23 cellular contexts compared by ENCODE assay signal in genomic region chr13:84655677-84656076, GRCh38.
DNase-seq lines count a peak whose midpoint lies in the region; ATAC-seq and TF ChIP-seq lines count a peak whose summit lies in the region.
"Had no signal": no experiment of that assay in that cellular context is flagged by ENCODE, and none has a peak within 500 bp of the region (broad histone marks: within the 10 kb centered on the region; RNA-seq: fewer than 3 reads in every experiment).

No MANE protein-coding gene starts in this region.

- no peak overlapping the region; the same call in 1 of the 2 replicates for H3K4me3 ChIP-seq in GM23338
- no peak overlapping the region for H3K4me3 ChIP-seq in brain microvascular endothelial cell (ENCODE audit: low read depth, low read length)
- no peak overlapping the region for H3K4me3 ChIP-seq in coronary artery
- H3K4me3 ChIP-seq: gastroesophageal sphincter, MG63, spleen had no signal

- no peak overlapping the region for H2AFZ ChIP-seq in GM23338

- no peak for ATAC-seq in GM23338
- ATAC-seq: gastroesophageal sphincter; stimulated activated naive CD8-positive, alpha-beta T cell treated with anti-CD3 and anti-CD28 coated beads, Interleukin-15, Interleukin-2, amounts not matched to agents 100 U/mL and 50 U/mL, for 24 hours had no signal

- H3K4me1 Mint-ChIP-seq in GM23338 = peaks cover 31% of the 10 kb centered on the region
- no peaks in the 10 kb centered on the region for H3K4me1 Mint-ChIP-seq in T-helper 2 cell treated with Interferon-gamma antibody and Interleukin-4, amounts not matched to agents 5 μg/mL and 100 μg/mL, for 36 hours (ENCODE audit: low read depth)
- H3K4me1 Mint-ChIP-seq: activated CD4-positive, alpha-beta memory T cell treated with anti-CD3 and anti-CD28 coated beads, Interleukin-2, amount 10 ng/mL, durations not matched to agents 7 days and 5 days; CD4-positive, CD25-positive, alpha-beta regulatory T cell; central memory CD8-positive, alpha-beta T cell had no signal

- peaks cover 5% of the 10 kb centered on the region; the same call in 1 of the 2 replicates for H3K9me2 ChIP-seq in GM23338 (ENCODE audit: insufficient read depth)

- H3K36me3 ChIP-seq in GM23338 (ENCODE audit: insufficient read depth) = no peaks in the 10 kb centered on the region
- H3K36me3 ChIP-seq in brain microvascular endothelial cell (replicated peaks) = no peaks in the 10 kb centered on the region
- H3K36me3 ChIP-seq: gastroesophageal sphincter, MG63, spleen had no signal

- peaks cover 18% of the 10 kb centered on the region for H3K4me1 ChIP-seq in GM23338 (ENCODE audit: insufficient read depth)
- H3K4me1 ChIP-seq: spleen had no signal

- H3K27ac ChIP-seq in GM23338 (ENCODE audit: low read depth) (peak overlapping the region; percentile 87), brain microvascular endothelial cell (no peak overlapping the region), coronary artery (no peak overlapping the region)
- H3K27ac ChIP-seq: gastroesophageal sphincter, spleen had no signal

- H3F3A ChIP-seq in GM23338 (replicated peaks; ENCODE audit: low read depth) = peaks cover 6% of the 10 kb centered on the region; the same call in 1 of the 2 replicates

- H3K4me3 Mint-ChIP-seq in GM23338 = no peak overlapping the region; the same call in 2 of the 3 replicates
- H3K4me3 Mint-ChIP-seq in T-helper 2 cell treated with Interferon-gamma antibody and Interleukin-4, amounts not matched to agents 5 μg/mL and 100 μg/mL, for 36 hours = no peak overlapping the region
- H3K4me3 Mint-ChIP-seq: activated CD4-positive, alpha-beta memory T cell treated with anti-CD3 and anti-CD28 coated beads, Interleukin-2, amount 10 ng/mL, durations not matched to agents 7 days and 5 days; central memory CD8-positive, alpha-beta T cell had no signal

- H3K79me2 ChIP-seq in GM23338 (replicated peaks; ENCODE audit: insufficient read depth) = no peaks in the 10 kb centered on the region

- in situ Hi-C loops in brain microvascular endothelial cell (cut with HindIII; ENCODE audit: low pct_ligation_motif_present, low sequenced_read_pairs) = no loop called here

- H4K20me1 ChIP-seq in GM23338 (replicated peaks; ENCODE audit: insufficient read depth) = no peaks in the 10 kb centered on the region

- peak overlapping the region; percentile 34 for H3K4me2 ChIP-seq in GM23338

- H3K27me3 ChIP-seq in GM23338 (ENCODE audit: insufficient read depth) (no peaks in the 10 kb centered on the region), brain microvascular endothelial cell (replicated peaks) (no peaks in the 10 kb centered on the region)
- H3K27me3 ChIP-seq: gastroesophageal sphincter, MG63, spleen had no signal

- no peaks in the 10 kb centered on the region for H3K27me3 Mint-ChIP-seq in GM23338 (ENCODE audit: insufficient read depth, low read depth, poor library complexity)
- H3K27me3 Mint-ChIP-seq in T-helper 2 cell treated with Interferon-gamma antibody and Interleukin-4, amounts not matched to agents 5 μg/mL and 100 μg/mL, for 36 hours (ENCODE audit: low read depth) = no peaks in the 10 kb centered on the region
- H3K27me3 Mint-ChIP-seq: activated CD4-positive, alpha-beta memory T cell treated with anti-CD3 and anti-CD28 coated beads, Interleukin-2, amount 10 ng/mL, durations not matched to agents 7 days and 5 days; CD4-positive, CD25-positive, alpha-beta regulatory T cell; central memory CD8-positive, alpha-beta T cell had no signal

- H3K36me3 Mint-ChIP-seq in GM23338 (ENCODE audit: low read depth) = peaks cover 48% of the 10 kb centered on the region
- no peaks in the 10 kb centered on the region for H3K36me3 Mint-ChIP-seq in T-helper 2 cell treated with Interferon-gamma antibody and Interleukin-4, amounts not matched to agents 5 μg/mL and 100 μg/mL, for 36 hours (ENCODE audit: low read depth)
- H3K36me3 Mint-ChIP-seq: CD4-positive, CD25-positive, alpha-beta regulatory T cell had no signal

- no peak for TF ChIP-seq CTCF in GM23338 (conservative IDR thresholded peaks at IDR 0.05; ENCODE audit: low read depth in 2 of 2)
- TF ChIP-seq CTCF in brain microvascular endothelial cell (IDR thresholded peaks at IDR 0.05; ENCODE audit: low read depth, low read length, missing control alignments) = no peak
- TF ChIP-seq CTCF in coronary artery (IDR thresholded peaks at IDR 0.05) = no peak
- TF ChIP-seq CTCF in GM10266 (IDR thresholded peaks at IDR 0.05; ENCODE audit: control insufficient read depth, insufficient read depth, low read depth, missing control alignments) = no peak

- peak overlapping the region; percentile 93 for H3K27ac Mint-ChIP-seq in GM23338
- no peak overlapping the region for H3K27ac Mint-ChIP-seq in T-helper 2 cell treated with Interferon-gamma antibody and Interleukin-4, amounts not matched to agents 5 μg/mL and 100 μg/mL, for 36 hours
- H3K27ac Mint-ChIP-seq: activated CD4-positive, alpha-beta memory T cell treated with anti-CD3 and anti-CD28 coated beads, Interleukin-2, amount 10 ng/mL, durations not matched to agents 7 days and 5 days; CD4-positive, CD25-positive, alpha-beta regulatory T cell had no signal

- peak; percentile 22 for DNase-seq in GM23338 (ENCODE audit: low spot score)
- peak; percentile 65 to 67 for DNase-seq in Kasumi-1 (lab: John Stamatoyannopoulos, UW)
- peak; percentile 57 for DNase-seq in brain microvascular endothelial cell
- peak; percentile 32 for DNase-seq in kidney tubule cell (ENCODE audit: low spot score)
- DNase-seq in coronary artery (ENCODE audit: low spot score) = no peak
- DNase-seq in GM10266 (ENCODE audit: extremely low spot score) = no peak
- no peak for DNase-seq in central memory CD4-positive, alpha-beta T cell
- DNase-seq in T-helper 2 cell treated with Interferon-gamma antibody and Interleukin-4, amounts not matched to agents 5 μg/mL and 100 μg/mL, for 36 hours (ENCODE audit: low spot score) = no peak
- DNase-seq: activated CD4-positive, alpha-beta memory T cell treated with anti-CD3 and anti-CD28 coated beads, Interleukin-2, amount 10 ng/mL, durations not matched to agents 7 days and 5 days; activated CD4-positive, CD25-positive, alpha-beta regulatory T cell; activated naive CD4-positive, alpha-beta T cell; activated T-cell treated with anti-CD3 and anti-CD28 coated beads for 4 hours; CD4-positive, CD25-positive, alpha-beta regulatory T cell; erythroblast; kidney glomerular epithelial cell; MG63; NCI-H1436 treated with DMSO at 0.1 percent for 48 hours; NCI-H524 treated with DMSO at 0.1 percent for 48 hours; spleen; stimulated activated CD4-positive, alpha-beta T cell treated with anti-CD3 and anti-CD28 coated beads, Interleukin-4, amount 100 ng/mL, for 1 hour; stimulated activated naive CD8-positive, alpha-beta T cell treated with anti-CD3 and anti-CD28 coated beads, Interleukin-15, Interleukin-2, amounts not matched to agents 100 U/mL and 50 U/mL, for 24 hours had no signal

- peaks cover 37% of the 10 kb centered on the region for H3K9me3 Mint-ChIP-seq in GM23338
- H3K9me3 Mint-ChIP-seq in T-helper 2 cell treated with Interferon-gamma antibody and Interleukin-4, amounts not matched to agents 5 μg/mL and 100 μg/mL, for 36 hours = peaks cover 5% of the 10 kb centered on the region
- H3K9me3 Mint-ChIP-seq: activated CD4-positive, alpha-beta memory T cell treated with anti-CD3 and anti-CD28 coated beads, Interleukin-2, amount 10 ng/mL, durations not matched to agents 7 days and 5 days had no signal

TF ChIP-seq in GM23338, 12 proteins besides CTCF, POLR2A, EP300 and RAD21 (continues in another document):
- TF ChIP-seq REST (IDR thresholded peaks at IDR 0.05; ENCODE audit: unreplicated experiment) = no peak
- TF ChIP-seq CREB1 (CRISPR knock-in tag; IDR thresholded peaks at IDR 0.05; ENCODE audit: low read depth) = no peak
- TF ChIP-seq EZH2phosphoT487 (IDR thresholded peaks at IDR 0.05; ENCODE audit: unreplicated experiment) = no peak
- no peak for TF ChIP-seq POLR2AphosphoS5 (IDR thresholded peaks at IDR 0.05; ENCODE audit: low read depth)
- TF ChIP-seq EZH2 (IDR thresholded peaks at IDR 0.05; ENCODE audit: low read depth, unreplicated experiment) = no peak
- no peak for TF ChIP-seq ZNF331 (CRISPR knock-in tag; IDR thresholded peaks at IDR 0.05; ENCODE audit: low read depth)
- TF ChIP-seq STAT1 (IDR thresholded peaks at IDR 0.05; ENCODE audit: unreplicated experiment) = no peak
- TF ChIP-seq NANOG (IDR thresholded peaks at IDR 0.05; ENCODE audit: borderline replicate concordance) = no peak
- no peak for TF ChIP-seq ZNF114 (CRISPR knock-in tag; IDR thresholded peaks at IDR 0.05)

Comparison
In these comparisons a context has a peak if more than half of its experiments do, and no peak if none do; other contexts are left out.
1. DNase-seq: peak in GM23338 (single experiment), Kasumi-1 (2 of 2), brain microvascular endothelial cell (single experiment) and kidney tubule cell (single experiment); none in coronary artery (single experiment), GM10266 (single experiment), central memory CD4-positive, alpha-beta T cell (single experiment) and T-helper 2 cell treated with Interferon-gamma antibody and Interleukin-4, amounts not matched to agents 5 μg/mL and 100 μg/mL, for 36 hours (single experiment).